In the genomic region with DNA sequence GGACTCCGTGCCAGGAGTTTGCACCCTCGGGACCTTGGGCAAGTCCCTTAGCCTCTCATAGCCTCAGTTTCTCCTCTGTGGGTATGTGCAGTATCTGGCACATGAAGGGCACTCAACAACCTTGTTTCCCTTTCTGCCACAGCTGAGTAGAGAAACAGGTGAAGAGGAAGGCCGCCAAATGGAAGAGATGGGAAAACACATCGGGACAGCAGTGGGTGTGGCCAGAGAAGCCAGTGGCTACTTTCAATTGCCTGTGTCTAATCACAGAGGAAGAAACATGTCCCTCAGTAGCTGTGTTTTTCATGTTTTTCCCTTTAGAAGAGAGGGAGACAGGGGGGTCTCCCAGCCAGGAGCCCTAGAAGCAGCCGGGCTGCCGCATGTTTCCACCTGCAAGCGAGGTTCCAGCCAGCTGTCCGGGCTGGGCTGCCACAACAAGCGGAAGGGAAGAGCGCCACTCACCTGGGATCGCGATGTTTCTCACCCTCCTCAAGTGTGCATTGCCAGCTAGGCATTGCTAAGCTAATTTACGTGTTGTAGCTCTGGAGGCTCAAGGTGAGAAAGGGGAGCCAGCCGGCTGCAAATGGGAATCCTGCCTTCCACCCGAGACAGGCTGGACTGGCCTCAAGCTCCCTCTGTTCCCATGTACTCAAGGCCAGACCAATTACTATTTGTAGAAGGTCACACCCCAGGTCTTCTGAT, we compare ENCODE assay signal across 13 cellular contexts.
"Had no signal": no experiment of that assay in that cellular context is flagged by ENCODE, and none has a peak within 500 bp of the region (broad histone marks: within the 10 kb centered on the region; RNA-seq: fewer than 3 reads in every experiment).

No MANE protein-coding gene starts in this region.

- H3K27ac ChIP-seq: esophagus muscularis mucosa, right lobe of liver, spleen, suprapubic skin, upper lobe of right lung had no signal

- H3K4me1 ChIP-seq: right lobe of liver, upper lobe of right lung had no signal

- FAIRE-seq: TTC549 had no signal

- H3K9me3 ChIP-seq: esophagus muscularis mucosa, right lobe of liver, spleen, suprapubic skin, upper lobe of right lung had no signal

- H3K27me3 ChIP-seq: dorsolateral prefrontal cortex, esophagus muscularis mucosa, right lobe of liver, spleen, suprapubic skin, upper lobe of right lung had no signal

- DNase-seq: activated T-cell treated with anti-CD3 and anti-CD28 coated beads, Interleukin-2, amount 50 U/mL, for 1 hour; dorsolateral prefrontal cortex; natural killer cell; occipital lobe; right lobe of liver; spleen; stimulated activated CD4-positive, alpha-beta T cell treated with anti-CD3 and anti-CD28 coated beads, Interleukin-1b, Interleukin-23, amount 100 ng/mL, for 48 hours; stimulated activated naive B cell treated with anti-CD40 and anti-IgM and Interleukin-4, amounts not matched to agents 10 μg/mL and 1 μg/mL and 100 μg/mL, for 72 hours; T-helper 2 cell; upper lobe of right lung had no signal

- H3K4me3 ChIP-seq: dorsolateral prefrontal cortex, esophagus muscularis mucosa, right lobe of liver, spleen, suprapubic skin, upper lobe of right lung had no signal

- H3K36me3 ChIP-seq: right lobe of liver had no signal

- ATAC-seq: natural killer cell; right lobe of liver; stimulated activated naive B cell treated with anti-CD40 and anti-IgM and Interleukin-4, amounts not matched to agents 10 μg/mL and 1 μg/mL and 100 μg/mL, for 72 hours; upper lobe of right lung had no signal
